ENCODE assay signal across 8 cellular contexts in the genomic region with DNA sequence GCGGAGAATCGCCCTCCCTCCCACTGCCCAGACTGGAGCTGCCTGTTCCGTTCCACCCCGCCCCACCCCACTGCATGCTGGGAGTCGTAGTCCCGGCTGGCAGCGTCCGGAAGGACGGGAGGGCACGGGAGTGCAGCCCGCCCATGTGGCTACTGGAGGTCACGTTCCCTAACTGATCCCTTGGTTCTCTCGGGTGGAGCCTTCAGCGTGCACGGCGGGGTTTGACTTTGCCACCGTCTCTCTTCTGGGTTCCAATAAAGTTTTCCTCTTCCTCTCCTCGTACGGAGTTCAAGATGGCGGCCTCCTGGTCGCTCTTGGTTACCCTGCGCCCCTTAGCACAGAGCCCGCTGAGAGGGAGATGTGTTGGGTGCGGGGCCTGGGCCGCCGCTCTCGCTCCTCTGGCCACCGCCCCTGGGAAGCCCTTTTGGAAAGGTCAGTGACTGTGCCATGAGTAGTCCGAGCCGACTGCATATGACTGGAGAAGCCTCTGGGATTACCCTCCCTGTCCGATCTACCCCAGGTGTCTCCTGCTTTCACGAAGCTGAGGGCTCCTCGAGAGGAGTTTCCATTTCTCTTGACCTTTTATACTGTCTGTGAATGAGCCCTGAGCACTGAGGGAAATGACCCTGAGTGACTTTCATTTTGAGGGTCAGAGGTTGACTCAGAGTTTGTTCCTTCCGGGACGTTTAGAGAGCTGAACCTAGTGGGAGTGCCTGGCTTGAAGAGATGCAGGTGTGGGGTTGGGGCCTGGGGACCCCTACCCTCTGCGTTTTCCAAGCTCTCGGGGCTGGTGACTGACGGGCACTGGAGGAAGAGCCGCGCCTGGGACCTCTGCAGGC. TPM values are rescaled to one million over a fixed set of nuclear protein-coding genes. Genes with fewer than 3 reads are reported as not detected.
DNase-seq lines count a peak whose midpoint lies in the region; ATAC-seq and TF ChIP-seq lines count a peak whose summit lies in the region.

Gene AFG1L, plus strand, starts transcription at position 268 of the 839 bp plus-strand sequence. Its CDS starts 26 bp downstream, at position 294.

- H3K36me3 ChIP-seq in endocrine pancreas (ENCODE audit: control insufficient read depth, insufficient read depth, low read length) = no peaks in the 10 kb centered on the region

- no peaks in the 10 kb centered on the region for H3K9me3 ChIP-seq in endocrine pancreas (ENCODE audit: control insufficient read depth, low read length)

- H3K9ac ChIP-seq in endocrine pancreas (ENCODE audit: control insufficient read depth, insufficient read depth, low read length) = peak within 1 kb of the TSS; percentile 62

- TF ChIP-seq CTCF in HL-60 (IDR thresholded peaks at IDR 0.05; ENCODE audit: insufficient read depth, low read length) = no peak

- H3K4me1 ChIP-seq in endocrine pancreas (ENCODE audit: control insufficient read depth, insufficient read depth, low read length) = no peaks in the 10 kb centered on the region

- DNase-seq in COLO668 (lab: John Stamatoyannopoulos, UW; ENCODE audit: unreplicated experiment) = peak; percentile 74
- peak; percentile 75 to 95 for DNase-seq in HL-60 (ENCODE audit: low read depth in 1 of 2, low spot score in 1 of 2)
- peak; percentile 84 for DNase-seq in NOMO-1 treated with DMSO at 0.1 percent for 48 hours (lab: John Stamatoyannopoulos, UW; ENCODE audit: unreplicated experiment)
- peak; percentile 57 for DNase-seq in activated CD8-positive, alpha-beta memory T cell treated with anti-CD3 and anti-CD28 coated beads, Interleukin-2, amount 50 U/mL, for 1 hour (ENCODE audit: extremely low read depth)
- peak; percentile 95 for DNase-seq in mesenteric fat pad (ENCODE audit: low spot score)
- peak; percentile 78 for DNase-seq in stimulated activated CD8-positive, alpha-beta memory T cell treated with anti-CD3 and anti-CD28 coated beads, Interleukin-15, amount 100 ng/mL, for 1 hour (ENCODE audit: low read depth)

- H3K27me3 ChIP-seq in HL-60 (ENCODE audit: insufficient read depth, poor library complexity, severe bottlenecking) (no peaks in the 10 kb centered on the region), endocrine pancreas (ENCODE audit: control insufficient read depth, insufficient read depth, low read length) (no peaks in the 10 kb centered on the region)

- peak; percentile 88 for ATAC-seq in GM19463 (IDR thresholded peaks at IDR 0.05; ENCODE audit: unreplicated experiment)

- peak within 1 kb of the TSS; percentile 98 for H3K27ac ChIP-seq in HL-60 (replicated peaks)

- H3K4me3 ChIP-seq in HL-60 (replicated peaks; ENCODE audit: insufficient read depth, low read length) = peak within 1 kb of the TSS; percentile 46
- H3K4me3 ChIP-seq in endocrine pancreas (ENCODE audit: control insufficient read depth, insufficient read depth, low read length) = peak within 1 kb of the TSS; percentile 85

RNA-seq across cellular contexts. Expression of gene AFG1L, which starts in this region (rescaled TPM):
- 7.0 TPM for total RNA-seq in mesenteric fat pad

Comparison
In these comparisons a context has a peak if more than half of its experiments do, and no peak if none do; other contexts are left out.
1. Peak in every context shown above with its lines: DNase-seq, ATAC-seq, H3K4me3 ChIP-seq and H3K27ac ChIP-seq.